27 cellular contexts compared by ENCODE assay signal in the genomic region with DNA sequence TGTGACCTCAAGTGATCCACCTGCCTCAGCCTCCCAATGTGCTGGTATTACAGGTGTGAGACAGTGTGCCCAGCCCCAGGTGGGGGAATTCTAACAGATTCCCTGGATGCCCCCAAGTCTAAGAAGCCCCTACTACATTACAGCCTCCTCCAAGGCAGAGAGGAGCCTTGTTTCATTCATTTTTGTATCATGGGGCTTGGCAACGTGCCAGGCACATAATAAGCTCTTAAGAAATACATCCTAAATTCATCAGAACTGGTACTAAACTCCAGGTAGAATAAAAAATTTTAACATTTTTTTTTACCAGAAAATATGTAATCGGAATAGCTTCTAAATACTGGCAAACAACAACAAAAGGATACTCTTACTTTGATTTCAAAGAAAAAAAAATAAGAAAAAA.
"Had no signal": no experiment of that assay in that cellular context is flagged by ENCODE, and none has a peak within 500 bp of the region (broad histone marks: within the 10 kb centered on the region; RNA-seq: fewer than 3 reads in every experiment).

No MANE protein-coding gene starts in this region.

- H3K9ac ChIP-seq: parathyroid adenoma had no signal

- H3K36me3 ChIP-seq: cardiac muscle cell, right atrium auricular region, stomach, thyroid gland, upper lobe of right lung had no signal

- H3K36me3 Mint-ChIP-seq: naive B cell had no signal

- H3K4me3 ChIP-seq: cardiac muscle cell, coronary artery, dorsolateral prefrontal cortex, gastrocnemius medialis, hepatocyte, right atrium auricular region, stomach, thyroid gland, upper lobe of right lung had no signal

- H3K27ac ChIP-seq: cardiac muscle cell, coronary artery, dorsolateral prefrontal cortex, gastrocnemius medialis, parathyroid adenoma, right atrium auricular region, stomach, thyroid gland, upper lobe of right lung had no signal

- H3K27me3 ChIP-seq: cardiac muscle cell, gastrocnemius medialis, hepatocyte, right atrium auricular region, thyroid gland, upper lobe of right lung had no signal

- H3K79me2 ChIP-seq: hepatocyte, parathyroid adenoma had no signal

- DNase-seq: activated B cell treated with CpG ODN at 0.5 μM for 24 hours; activated CD4-positive, alpha-beta T cell treated with anti-CD3 and anti-CD28 coated beads for 36 hours; activated CD4-positive, alpha-beta T cell treated with anti-CD3 and anti-CD28 coated beads, Interleukin-2, amount 50 U/mL, for 4 hours; activated naive CD4-positive, alpha-beta T cell; activated T-cell treated with anti-CD3 and anti-CD28 coated beads for 4 hours; activated T-cell treated with anti-CD3 and anti-CD28 coated beads, Interleukin-2, amount 50 U/mL, for 72 hours; cerebellar nuclear complex; dorsolateral prefrontal cortex; gastrocnemius medialis; left colon; naive B cell; nephron progenitor cell; stimulated activated CD4-positive, alpha-beta T cell treated with anti-CD3 and anti-CD28 coated beads, Interleukin-15, amount 100 ng/mL, for 24 hours; stimulated activated CD4-positive, alpha-beta T cell treated with anti-CD3 and anti-CD28 coated beads, Interleukin-2, amount 100 ng/mL, for 24 hours; stimulated activated naive B cell treated with anti-CD40 and anti-IgM and Interleukin-4, amounts not matched to agents 10 μg/mL and 1 μg/mL and 100 μg/mL, for 72 hours; stomach; T-helper 2 cell; thyroid gland; upper lobe of right lung had no signal

- H3K4me1 Mint-ChIP-seq: activated B cell treated with CpG ODN at 0.5 μM for 24 hours; activated CD4-positive, alpha-beta T cell treated with anti-CD3 and anti-CD28 coated beads for 36 hours; naive B cell; nephron progenitor cell; stimulated activated naive B cell treated with anti-CD40 and anti-IgM and Interleukin-4, amounts not matched to agents 10 μg/mL and 1 μg/mL and 100 μg/mL, for 72 hours had no signal

- H3K4me1 ChIP-seq: gastrocnemius medialis, parathyroid adenoma, right atrium auricular region, stomach, thyroid gland, upper lobe of right lung had no signal

- H3K9me3 ChIP-seq: thyroid gland had no signal

- H3K27ac Mint-ChIP-seq: activated B cell treated with CpG ODN at 0.5 μM for 24 hours; activated CD4-positive, alpha-beta T cell treated with anti-CD3 and anti-CD28 coated beads for 36 hours; activated naive CD4-positive, alpha-beta T cell treated with anti-CD3 and anti-CD28 coated beads, Interleukin-2, amount 50 U/mL, for 72 hours; activated T-cell treated with anti-CD3 and anti-CD28 coated beads, Interleukin-2, amount 50 U/mL, for 72 hours; mesothelial cell of epicardium; naive B cell; stimulated activated naive B cell treated with anti-CD40 and anti-IgM and Interleukin-4, amounts not matched to agents 10 μg/mL and 1 μg/mL and 100 μg/mL, for 72 hours had no signal

- ATAC-seq: activated CD4-positive, alpha-beta T cell treated with anti-CD3 and anti-CD28 coated beads for 36 hours; activated naive CD4-positive, alpha-beta T cell treated with anti-CD3 and anti-CD28 coated beads, Interleukin-2, amount 50 U/mL, for 72 hours; activated T-cell treated with anti-CD3 and anti-CD28 coated beads, Interleukin-2, amount 50 U/mL, for 72 hours; esophagus mucosa; gastrocnemius medialis; left colon; stimulated activated naive B cell treated with anti-CD40 and anti-IgM and Interleukin-4, amounts not matched to agents 10 μg/mL and 1 μg/mL and 100 μg/mL, for 72 hours; upper lobe of right lung had no signal

- H2AFZ ChIP-seq: hepatocyte, parathyroid adenoma had no signal

- H3K4me3 Mint-ChIP-seq: activated B cell treated with CpG ODN at 0.5 μM for 24 hours; activated CD4-positive, alpha-beta T cell treated with anti-CD3 and anti-CD28 coated beads for 36 hours; activated T-cell treated with anti-CD3 and anti-CD28 coated beads, Interleukin-2, amount 50 U/mL, for 72 hours; mesothelial cell of epicardium; naive B cell; nephron progenitor cell; stimulated activated naive B cell treated with anti-CD40 and anti-IgM and Interleukin-4, amounts not matched to agents 10 μg/mL and 1 μg/mL and 100 μg/mL, for 72 hours had no signal

- H3K4me2 ChIP-seq: hepatocyte had no signal
